In the genomic region with DNA sequence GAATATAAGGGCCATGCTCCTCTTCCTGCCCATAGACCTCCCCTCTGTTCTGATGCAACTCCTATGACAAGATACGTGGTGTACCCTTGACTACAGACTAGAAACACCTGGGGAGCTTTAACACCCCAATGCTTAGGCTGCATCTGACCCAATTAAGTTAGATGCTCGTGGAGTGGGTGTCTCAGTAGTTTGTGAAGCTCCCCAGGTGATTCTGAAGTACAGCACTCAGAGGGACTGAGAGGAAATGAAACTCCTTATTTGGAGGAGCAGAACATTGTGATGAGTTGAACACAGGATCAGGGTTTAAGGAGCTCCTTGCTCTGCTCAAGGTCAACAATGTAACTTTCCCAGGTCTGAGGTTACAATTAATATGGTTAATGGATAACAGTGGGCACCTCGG, we compare ENCODE assay signal across 23 cellular contexts.
DNase-seq lines count a peak whose midpoint lies in the region; ATAC-seq, FAIRE-seq and TF ChIP-seq lines count a peak whose summit lies in the region.
"Had no signal": no experiment of that assay in that cellular context is flagged by ENCODE, and none has a peak within 500 bp of the region (broad histone marks: within the 10 kb centered on the region; RNA-seq: fewer than 3 reads in every experiment).

No MANE protein-coding gene starts in this region.

- intact Hi-C loops in CD4-positive, alpha-beta T cell (cut with DNase I, micrococcal nuclease) = loop anchor here in 1 of 2 experiments (5.0 kb wide), 1 partner anchor 78 kb away; a partner anchor contains a TSS
- intact Hi-C loops in Right ventricle myocardium inferior (cut with DNase I) = no loop called here

- no peak overlapping the region for H3K27ac ChIP-seq in CD4-positive, alpha-beta T cell (ENCODE audit: low read depth, low read length)
- H3K27ac ChIP-seq in keratinocyte (ENCODE audit: control insufficient read depth, insufficient read depth, low read length) = no peak overlapping the region
- H3K27ac ChIP-seq: esophagus muscularis mucosa, PC-9, suprapubic skin had no signal

- no peaks in the 10 kb centered on the region for H3K9me3 Mint-ChIP-seq in CD4-positive, alpha-beta T cell
- H3K9me3 Mint-ChIP-seq: neural crest cell had no signal

- no peaks in the 10 kb centered on the region for H3K9me3 ChIP-seq in CD4-positive, alpha-beta T cell (ENCODE audit: control insufficient read depth, low read length)
- no peaks in the 10 kb centered on the region for H3K9me3 ChIP-seq in keratinocyte (ENCODE audit: control insufficient read depth, low read depth, low read length)
- H3K9me3 ChIP-seq: esophagus muscularis mucosa, suprapubic skin had no signal

- no peaks in the 10 kb centered on the region for H3K4me1 ChIP-seq in keratinocyte (ENCODE audit: control insufficient read depth, extremely low read depth, insufficient read depth, low read length)

- no peaks in the 10 kb centered on the region for H3K27me3 ChIP-seq in CD4-positive, alpha-beta T cell (ENCODE audit: control insufficient read depth, insufficient read depth, low read length)
- no peaks in the 10 kb centered on the region for H3K27me3 ChIP-seq in keratinocyte (ENCODE audit: control insufficient read depth, extremely low read depth, insufficient read depth, low read length)
- H3K27me3 ChIP-seq: esophagus muscularis mucosa, suprapubic skin had no signal

- H2AFZ ChIP-seq in keratinocyte (ENCODE audit: control insufficient read depth, low read length) = no peak overlapping the region
- H2AFZ ChIP-seq: PC-9 had no signal

- POLR2A ChIA-PET in CD4-positive, alpha-beta T cell (lab: Charles Lee) = interaction anchor here (1.0 to 1.5 kb wide), 3 partner anchors 16 to 18 kb away, joined by 3 read pairs; no protein-coding TSS in a partner anchor

- peak overlapping the region; percentile 39 for H3K27ac Mint-ChIP-seq in CD4-positive, alpha-beta T cell

- H3K9ac ChIP-seq in keratinocyte (ENCODE audit: control insufficient read depth, extremely low read depth, insufficient read depth, low read length) = no peak overlapping the region

- H4K20me1 ChIP-seq in keratinocyte (ENCODE audit: control insufficient read depth, extremely low read depth, insufficient read depth, low read length) = peaks cover 10% of the 10 kb centered on the region

- no peak for ATAC-seq in CD4-positive, alpha-beta T cell (ENCODE audit: poor library complexity)
- ATAC-seq in HG02798 (IDR thresholded peaks at IDR 0.05; ENCODE audit: poor library complexity, unreplicated experiment) (peak; percentile 45), GM18517 (IDR thresholded peaks at IDR 0.05; ENCODE audit: unreplicated experiment) (no peak), Right ventricle myocardium inferior (no peak)
- ATAC-seq: sciatic nerve had no signal

- peaks cover 66% of the 10 kb centered on the region for H3K4me1 Mint-ChIP-seq in CD4-positive, alpha-beta T cell (ENCODE audit: low read depth)
- H3K4me1 Mint-ChIP-seq: neural crest cell had no signal

- no peaks in the 10 kb centered on the region for H3K9me1 ChIP-seq in keratinocyte (ENCODE audit: control insufficient read depth, extremely low read depth, insufficient read depth, low read length)

- no peak for DNase-seq in CD4-positive, alpha-beta T cell
- DNase-seq in GM12865 (ENCODE audit: low read depth) (peak; percentile 14), keratinocyte (ENCODE audit: low read depth, low spot score) (no peak), Right ventricle myocardium inferior (ENCODE audit: missing footprints) (no peak), anterior cingulate cortex (lab: John Stamatoyannopoulos, UW) (no peak)
- DNase-seq: DMS79, HCEC 1CT, hypothalamus, Karpas-422, NCI-H187 treated with DMSO at 0.1 percent for 48 hours, NCI-H2227 treated with DMSO at 0.1 percent for 48 hours, PC-9, SIG-M5 had no signal

- peak; percentile 26 for FAIRE-seq in keratinocyte (lab: Jason Lieb, UNC)
- FAIRE-seq: colon, frontal cortex, islet of Langerhans, urothelium cell line had no signal

- H3K79me2 ChIP-seq in keratinocyte (ENCODE audit: control insufficient read depth, insufficient read depth, low read length) = no peaks in the 10 kb centered on the region

- H3K27me3 Mint-ChIP-seq in CD4-positive, alpha-beta T cell = no peaks in the 10 kb centered on the region

- TF ChIP-seq CTCF in CD4-positive, alpha-beta T cell (IDR thresholded peaks at IDR 0.05) = no peak
- TF ChIP-seq CTCF in GM12865 (IDR thresholded peaks at IDR 0.05; ENCODE audit: insufficient read depth, low read depth, low read length, missing control alignments) (no peak), keratinocyte (optimal IDR thresholded peaks at IDR 0.05 in 1 of 3, IDR thresholded peaks at IDR 0.05 in 1 of 3, conservative IDR thresholded peaks at IDR 0.05 in 1 of 3; ENCODE audit: extremely low read depth in 1 of 3, insufficient read depth in 2 of 3, low read length in 3 of 3) (no peak)

- H3K4me2 ChIP-seq in keratinocyte (ENCODE audit: control insufficient read depth, extremely low read depth, insufficient read depth, low read depth, low read length) = no peak overlapping the region
- H3K4me2 ChIP-seq: PC-9 had no signal

- peaks cover 41 to 70% of the 10 kb centered on the region in 2 experiments for H3K36me3 ChIP-seq in keratinocyte (ENCODE audit: control insufficient read depth in 2 of 2, extremely low read depth in 1 of 2, insufficient read depth in 2 of 2, low read length in 2 of 2)

- H3K4me3 Mint-ChIP-seq in CD4-positive, alpha-beta T cell = no peak overlapping the region
- H3K4me3 Mint-ChIP-seq: neural crest cell had no signal

- no peaks in the 10 kb centered on the region for H3K36me3 Mint-ChIP-seq in CD4-positive, alpha-beta T cell (ENCODE audit: low read depth)

- dilution Hi-C loops in keratinocyte (cut with MboI; ENCODE audit: extremely low pct_ligation_motif_present, low sequenced_read_pairs) = no loop called here

- CTCF ChIA-PET in CD4-positive, alpha-beta T cell (lab: Charles Lee) = interaction anchor here (2.1 kb wide), 1 partner anchor 16 kb away, joined by 6 read pairs; no protein-coding TSS in a partner anchor

- H3K4me3 ChIP-seq in GM12865 (ENCODE audit: low read depth, low read length) = no peak overlapping the region
- H3K4me3 ChIP-seq in keratinocyte (ENCODE audit: control insufficient read depth in 2 of 3, extremely low read depth in 1 of 3, insufficient read depth in 2 of 3, low read depth in 1 of 3, low read length in 3 of 3) = no peak overlapping the region
- H3K4me3 ChIP-seq: esophagus muscularis mucosa, PC-9, suprapubic skin had no signal
